In the genomic region with DNA sequence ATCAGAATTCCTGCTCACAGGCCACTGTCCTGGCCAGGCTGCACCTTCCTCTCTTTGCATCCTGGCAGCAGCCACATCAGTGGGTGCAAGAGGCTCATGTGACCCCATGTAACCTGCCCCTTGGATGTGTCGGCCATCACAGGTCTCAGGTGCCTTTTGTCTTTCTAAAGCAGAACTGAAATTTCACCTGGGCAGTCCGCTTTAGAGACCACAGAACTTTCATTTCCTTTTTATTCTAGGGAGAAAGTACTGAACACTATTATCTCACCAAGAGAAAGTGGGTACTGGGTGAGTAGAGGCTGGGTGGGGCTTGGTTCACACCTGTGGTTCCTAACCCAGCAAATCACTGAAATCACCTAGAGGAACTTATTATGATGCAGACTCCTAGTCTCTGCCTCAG, we compare ENCODE assay signal across 13 cellular contexts. TPM values are rescaled to one million over a fixed set of nuclear protein-coding genes. Genes with fewer than 3 reads are reported as not detected.
DNase-seq lines count a peak whose midpoint lies in the region; ATAC-seq, FAIRE-seq and TF ChIP-seq lines count a peak whose summit lies in the region.
"Had no signal": no experiment of that assay in that cellular context is flagged by ENCODE, and none has a peak within 500 bp of the region (broad histone marks: within the 10 kb centered on the region; RNA-seq: fewer than 3 reads in every experiment).

No MANE protein-coding gene starts in this region.

- no peak for TF ChIP-seq CTCF in natural killer cell (IDR thresholded peaks at IDR 0.05)
- TF ChIP-seq CTCF in transverse colon (IDR thresholded peaks at IDR 0.05), result no peak

- H3K27ac Mint-ChIP-seq in natural killer cell, result no peak overlapping the region
- no peak overlapping the region for H3K27ac Mint-ChIP-seq in natural killer cell treated with Interleukin-12 subunit alpha and Interleukin-12 subunit beta and Interleukin-15 and Interleukin-18, amount 100 ng/mL, for 72 hours

- H3K4me1 ChIP-seq in transverse colon, result no peaks in the 10 kb centered on the region
- H3K4me1 ChIP-seq: upper lobe of right lung had no signal

- no peaks in the 10 kb centered on the region for H3K9me3 Mint-ChIP-seq in natural killer cell
- H3K9me3 Mint-ChIP-seq in natural killer cell treated with Interleukin-12 subunit alpha and Interleukin-12 subunit beta and Interleukin-15 and Interleukin-18, amount 100 ng/mL, for 72 hours, result no peaks in the 10 kb centered on the region

- TF ChIP-seq EP300 in transverse colon (IDR thresholded peaks at IDR 0.05; ENCODE audit: low read depth), result no peak

- H3K4me3 ChIP-seq in transverse colon, result no peak overlapping the region
- H3K4me3 ChIP-seq: upper lobe of right lung had no signal

- no peaks in the 10 kb centered on the region for H3K36me3 ChIP-seq in transverse colon
- H3K36me3 ChIP-seq: upper lobe of right lung had no signal

- ATAC-seq in natural killer cell (peak in 2 of 3 donors; percentile 37), HG02759 (IDR thresholded peaks at IDR 0.05; ENCODE audit: unreplicated experiment) (peak; percentile 96), HG03565 (IDR thresholded peaks at IDR 0.05; ENCODE audit: unreplicated experiment) (peak; percentile 97)
- no peak for ATAC-seq in natural killer cell treated with Interleukin-12 subunit alpha and Interleukin-12 subunit beta and Interleukin-15 and Interleukin-18, amount 100 ng/mL, for 72 hours
- ATAC-seq: upper lobe of right lung had no signal

- 75% methylated on average over 2 of the region's 2 CpGs; no CpG with 5 or more reads in 1 of the 2 donors for WGBS in transverse colon (ENCODE audit: low coverage in 1 of 2), 2 donors

- in situ Hi-C loops in transverse colon (cut with MboI; ENCODE audit: low pct_ligation_motif_present in 1 of 4, low pct_unique_long_range_greater_than_20kb in 1 of 4, low sequenced_read_pairs in 3 of 4), result no loop called here

- no peaks in the 10 kb centered on the region for H3K4me1 Mint-ChIP-seq in natural killer cell
- H3K4me1 Mint-ChIP-seq in natural killer cell treated with Interleukin-12 subunit alpha and Interleukin-12 subunit beta and Interleukin-15 and Interleukin-18, amount 100 ng/mL, for 72 hours (ENCODE audit: low read depth in 2 of 2), result peaks cover 0 to 2% of the 10 kb centered on the region in 2 donors

- no peaks in the 10 kb centered on the region for H3K27me3 ChIP-seq in transverse colon
- H3K27me3 ChIP-seq: upper lobe of right lung had no signal

- no peak overlapping the region for H3K27ac ChIP-seq in transverse colon
- H3K27ac ChIP-seq: upper lobe of right lung had no signal

- H3K4me3 Mint-ChIP-seq in natural killer cell, result no peak overlapping the region
- no peak overlapping the region for H3K4me3 Mint-ChIP-seq in natural killer cell treated with Interleukin-12 subunit alpha and Interleukin-12 subunit beta and Interleukin-15 and Interleukin-18, amount 100 ng/mL, for 72 hours

- TF ChIP-seq POLR2A in transverse colon (IDR thresholded peaks at IDR 0.05), result no peak

- H3K36me3 Mint-ChIP-seq in natural killer cell, result no peaks in the 10 kb centered on the region
- no peaks in the 10 kb centered on the region for H3K36me3 Mint-ChIP-seq in natural killer cell treated with Interleukin-12 subunit alpha and Interleukin-12 subunit beta and Interleukin-15 and Interleukin-18, amount 100 ng/mL, for 72 hours

- no peaks in the 10 kb centered on the region for H3K27me3 Mint-ChIP-seq in natural killer cell (ENCODE audit: low read depth in 2 of 2)
- no peaks in the 10 kb centered on the region for H3K27me3 Mint-ChIP-seq in natural killer cell treated with Interleukin-12 subunit alpha and Interleukin-12 subunit beta and Interleukin-15 and Interleukin-18, amount 100 ng/mL, for 72 hours

- intact Hi-C loops in natural killer cell (cut with micrococcal nuclease), result no loop called here
- intact Hi-C loops in transverse colon (cut with DNase I; ENCODE audit: low total_unique reads), result loop anchor here (1.0 kb wide), 1 partner anchor 14 kb away; no protein-coding TSS in a partner anchor

- no peaks in the 10 kb centered on the region for H3K9me3 ChIP-seq in transverse colon
- H3K9me3 ChIP-seq: upper lobe of right lung had no signal

- no peak for FAIRE-seq in urothelium cell line (lab: Jason Lieb, UNC)
- FAIRE-seq: bronchial epithelial cell had no signal

- DNase-seq in natural killer cell (no peak), transverse colon (peak; percentile 19), NCI-H146 (lab: John Stamatoyannopoulos, UW) (no peak), OCI-M1 (lab: John Stamatoyannopoulos, UW) (no peak), urothelium cell line (ENCODE audit: low spot score) (no peak)
- no peak for DNase-seq in natural killer cell treated with Interleukin-12 subunit alpha and Interleukin-12 subunit beta and Interleukin-15 and Interleukin-18, amount 100 ng/mL, for 72 hours (ENCODE audit: low spot score)
- DNase-seq: ACHN; activated CD4-positive, alpha-beta T cell treated with anti-CD3 and anti-CD28 coated beads, Interleukin-2, amount 50 U/mL, for 4 hours; foreskin melanocyte; upper lobe of right lung had no signal

RNA-seq across cellular contexts. Expression of gene NUP160, which starts 51.7 kb away (rescaled TPM):
- total RNA-seq in natural killer cell, result 10 to 100 TPM; 36.6 to 53.3 (median 43.5) TPM
- 10 to 100 TPM; 48.0 to 78.0 TPM for total RNA-seq in natural killer cell treated with Interleukin-12 subunit alpha and Interleukin-12 subunit beta and Interleukin-15 and Interleukin-18, amount 100 ng/mL, for 72 hours
- total RNA-seq in transverse colon, result 10 to 100 TPM in 3 of 4 donors, 1 to 10 TPM in 1; 5.6 to 44.6 (median 22.1) TPM

Comparison
In these comparisons a context has a peak if more than half of its experiments do, and no peak if none do; other contexts are left out.
1. ATAC-seq: peak in natural killer cell (2 of 3), HG02759 (single experiment) and HG03565 (single experiment); none in natural killer cell treated with Interleukin-12 subunit alpha and Interleukin-12 subunit beta and Interleukin-15 and Interleukin-18, amount 100 ng/mL, for 72 hours (0 of 2).